ENCODE assay signal across 10 cellular contexts in genomic region chr14:91374287-91374880, GRCh38. TPM values are rescaled to one million over a fixed set of nuclear protein-coding genes. Genes with fewer than 3 reads are reported as not detected.
DNase-seq lines count a peak whose midpoint lies in the region; ATAC-seq and TF ChIP-seq lines count a peak whose summit lies in the region.
"Had no signal": no experiment of that assay in that cellular context is flagged by ENCODE, and none has a peak within 500 bp of the region (broad histone marks: within the 10 kb centered on the region; RNA-seq: fewer than 3 reads in every experiment).

No MANE protein-coding gene starts in this region.

- H3K27me3 Mint-ChIP-seq in endodermal cell (ENCODE audit: insufficient read depth), result no peaks in the 10 kb centered on the region

- H3K4me1 ChIP-seq in A673 (ENCODE audit: insufficient read depth, low read length, poor library complexity, severe bottlenecking), result peaks cover 77% of the 10 kb centered on the region
- H3K4me1 ChIP-seq in OCI-LY3 (ENCODE audit: low read length), result peaks cover 99% of the 10 kb centered on the region
- peaks cover 7% of the 10 kb centered on the region for H3K4me1 ChIP-seq in endodermal cell (ENCODE audit: control insufficient read depth, insufficient read depth, low read length)
- H3K4me1 ChIP-seq in left lung, result peaks cover 37 to 100% of the 10 kb centered on the region in 2 donors

- H3K9me3 Mint-ChIP-seq in endodermal cell, result no peaks in the 10 kb centered on the region

- BruUV-seq in A673 (replicated peaks; lab: Mats Ljungman, UMichigan), result no TSS peak

- H3K9ac ChIP-seq in OCI-LY3 (ENCODE audit: low read length), result peak overlapping the region; percentile 66
- no peak overlapping the region for H3K9ac ChIP-seq in endodermal cell (ENCODE audit: extremely low read depth, low read length, poor library complexity, severe bottlenecking)

- H3K27ac ChIP-seq in A673 (ENCODE audit: low read depth, low read length, poor library complexity, severe bottlenecking) (peak overlapping the region; percentile 68), OCI-LY3 (ENCODE audit: low read length) (peak overlapping the region; percentile 97), endodermal cell (ENCODE audit: low read depth, low read length) (peak overlapping the region; percentile 9), left lung (peak overlapping the region in 1 of 2 donors; percentile 58)
- H3K27ac ChIP-seq: vagina had no signal

- no peak overlapping the region for H2AFZ ChIP-seq in OCI-LY3 (ENCODE audit: low read depth, low read length)

- H3K9me3 ChIP-seq in A673 (ENCODE audit: low read depth, low read length, poor library complexity, severe bottlenecking), result no peaks in the 10 kb centered on the region
- H3K9me3 ChIP-seq in OCI-LY3 (ENCODE audit: insufficient read depth, low read length), result no peaks in the 10 kb centered on the region
- H3K9me3 ChIP-seq in endodermal cell (ENCODE audit: control insufficient read depth, low read length), result no peaks in the 10 kb centered on the region
- no peaks in the 10 kb centered on the region for H3K9me3 ChIP-seq in left lung
- H3K9me3 ChIP-seq: vagina had no signal

- ATAC-seq in HG03159 (IDR thresholded peaks at IDR 0.05; ENCODE audit: unreplicated experiment), result no peak
- ATAC-seq in HG03097 (IDR thresholded peaks at IDR 0.05; ENCODE audit: low FRiP score, unreplicated experiment), result no peak
- ATAC-seq in left lung, result no peak

- peak overlapping the region; percentile 10 for H3K4me3 Mint-ChIP-seq in endodermal cell

- H3K79me2 ChIP-seq in OCI-LY3 (ENCODE audit: low read length), result peaks cover 86% of the 10 kb centered on the region

- no peak for DNase-seq in A673 (ENCODE audit: low spot score)
- DNase-seq in DMS53 treated with DMSO at 0.1 percent for 48 hours (lab: John Stamatoyannopoulos, UW; ENCODE audit: unreplicated experiment), result peak; percentile 21
- DNase-seq in endodermal cell, result peak; percentile 80
- no peak for DNase-seq in NCI-H748 treated with DMSO at 0.1 percent for 48 hours (lab: John Stamatoyannopoulos, UW)
- no peak for DNase-seq in left lung
- DNase-seq: PC-3 had no signal

- WGBS in endodermal cell (ENCODE audit: insufficient coverage in 1 of 2, insufficient read length in 1 of 2), 2 experiments, result 86% methylated on average over 6 to 7 of the region's 7 CpGs

- POLR2A ChIA-PET in A673 (lab: Charles Lee; ENCODE audit: low non-redundant PET), result no interaction called here

- H3K4me2 ChIP-seq in OCI-LY3 (ENCODE audit: low read length), result peak overlapping the region; percentile 87

- H3K4me1 Mint-ChIP-seq in endodermal cell, result peaks cover 62% of the 10 kb centered on the region

- intact Hi-C loops in A673 (cut with micrococcal nuclease; ENCODE audit: unreplicated experiment), result no loop called here
- intact Hi-C loops in left lung (cut with DNase I), result no loop called here

- H3K27me3 ChIP-seq in A673 (replicated peaks; ENCODE audit: insufficient read depth, low read depth, low read length, poor library complexity) (no peaks in the 10 kb centered on the region), OCI-LY3 (ENCODE audit: low read depth, low read length) (no peaks in the 10 kb centered on the region), endodermal cell (ENCODE audit: control insufficient read depth, insufficient read depth, low read length, poor library complexity, severe bottlenecking) (no peaks in the 10 kb centered on the region), left lung (no peaks in the 10 kb centered on the region)
- H3K27me3 ChIP-seq: vagina had no signal

- peak overlapping the region; percentile 78 for H3K27ac Mint-ChIP-seq in endodermal cell

- CTCF ChIA-PET in A673 (lab: Charles Lee), result no interaction called here

- H3K36me3 Mint-ChIP-seq in endodermal cell (ENCODE audit: low read depth), result peaks cover 4% of the 10 kb centered on the region

- H4K20me1 ChIP-seq in OCI-LY3 (ENCODE audit: insufficient read depth, low read length), result peaks cover 57% of the 10 kb centered on the region

- H3K36me3 ChIP-seq in A673 (ENCODE audit: insufficient read depth, low read length, poor library complexity, severe bottlenecking) (no peaks in the 10 kb centered on the region), OCI-LY3 (replicated peaks; ENCODE audit: low read depth, low read length) (peaks cover 16% of the 10 kb centered on the region), endodermal cell (ENCODE audit: control insufficient read depth, insufficient read depth, low read length) (no peaks in the 10 kb centered on the region), left lung (no peaks in the 10 kb centered on the region)
- H3K36me3 ChIP-seq: vagina had no signal

- TF ChIP-seq CTCF in A673 (conservative IDR thresholded peaks at IDR 0.05; ENCODE audit: low read depth, low read length) (no peak), OCI-LY3 (IDR thresholded peaks at IDR 0.05; ENCODE audit: low read depth, low read length) (no peak), endodermal cell (conservative IDR thresholded peaks at IDR 0.05) (no peak), left lung (IDR thresholded peaks at IDR 0.05) (no peak)

- H3K4me3 ChIP-seq in A673 (ENCODE audit: low read depth, low read length, poor library complexity, severe bottlenecking) (no peak overlapping the region), OCI-LY3 (ENCODE audit: low read length) (peak overlapping the region; percentile 59), endodermal cell (ENCODE audit: low read length) (no peak overlapping the region), left lung (no peak overlapping the region)
- H3K4me3 ChIP-seq: vagina had no signal

RNA-seq across cellular contexts. Expression of gene CCDC88C, which starts 43.2 kb away (rescaled TPM):
- 36.8 and 49.1 TPM in 2 replicates for total RNA-seq in A673 (2021)
- 10 to 100 TPM; 50.0 to 50.5 TPM for total RNA-seq in endodermal cell
- 26.5 TPM for polyA plus RNA-seq in endodermal cell (2013, experiment 1 of 2)
- 22.2 TPM for polyA plus RNA-seq in endodermal cell (2013, experiment 2 of 2)
- 10 to 100 TPM; 31.5 to 41.8 TPM for total RNA-seq in left lung

Comparison
In these comparisons a context has a peak if more than half of its experiments do, and no peak if none do; other contexts are left out.
1. DNase-seq: peak in DMS53 treated with DMSO at 0.1 percent for 48 hours (single experiment) and endodermal cell (single experiment); none in A673 (single experiment), NCI-H748 treated with DMSO at 0.1 percent for 48 hours (single experiment) and left lung (0 of 2).